Comparison of ENCODE assay signal across 1 cellular context in the genomic region with DNA sequence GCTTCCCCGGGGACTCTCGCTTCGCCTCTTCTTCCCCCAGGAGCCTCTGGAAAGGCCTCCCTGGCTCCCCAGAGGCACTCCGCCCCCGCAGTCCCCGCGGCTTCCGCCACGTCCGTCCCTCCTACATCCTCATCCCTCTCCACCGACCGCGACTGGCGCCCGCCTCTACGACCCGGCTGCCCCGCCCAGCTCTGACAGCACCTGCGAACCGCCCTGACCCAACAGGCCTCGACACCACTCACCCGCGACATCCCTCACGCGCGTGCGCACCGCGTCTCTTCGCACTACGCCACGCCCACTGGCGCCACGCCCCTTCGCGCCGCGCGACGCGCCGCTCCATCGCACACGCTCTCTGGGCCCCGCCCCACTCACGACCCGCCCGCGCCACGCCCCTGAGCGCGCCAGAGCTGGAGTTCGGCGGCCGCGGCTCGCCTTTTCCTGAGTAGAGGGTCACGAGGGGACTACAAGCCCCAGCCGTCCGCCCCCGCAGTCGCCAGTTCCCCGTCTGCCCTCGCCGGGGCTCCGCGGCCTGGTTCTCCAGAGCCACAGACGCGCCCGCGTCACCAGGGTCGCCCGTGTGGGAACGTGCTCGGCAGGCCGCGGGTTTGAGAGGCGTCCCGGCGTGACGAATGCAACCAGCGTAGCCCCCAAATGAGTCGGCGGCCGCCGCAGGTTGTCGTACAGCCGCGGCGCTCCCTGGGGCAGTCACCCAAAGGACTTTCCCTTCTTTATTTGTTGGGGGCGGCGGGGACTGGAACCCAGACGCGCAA.
TF ChIP-seq lines count a peak whose summit lies in the region.

No MANE protein-coding gene starts in this region.

TF ChIP-seq in HepG2, 621 proteins besides CTCF, POLR2A, EP300 and RAD21 (continued from another document and continues in another):
- TF ChIP-seq ZNF101 (CRISPR knock-in tag; IDR thresholded peaks at IDR 0.05; ENCODE audit: borderline replicate concordance, low read depth): peak; percentile 11; the same call in 1 of the 2 replicates
- peak; percentile 85 for TF ChIP-seq ZMYM2 (CRISPR knock-in tag; IDR thresholded peaks at IDR 0.05)
- TF ChIP-seq ZNF546 (CRISPR knock-in tag; conservative IDR thresholded peaks at IDR 0.05): peak; percentile 93; the same call in 1 of the 2 replicates
- TF ChIP-seq ZNF780A (CRISPR knock-in tag; IDR thresholded peaks at IDR 0.05): peak; percentile 97
- 0 out of 2 replicates have a peak, but pooled peaks have one; percentile 75 for TF ChIP-seq ZNF552 (CRISPR knock-in tag; IDR thresholded peaks at IDR 0.05; ENCODE audit: borderline replicate concordance)
- no peak for TF ChIP-seq MAFG (CRISPR knock-in tag; IDR thresholded peaks at IDR 0.05)
- peak; percentile 97 for TF ChIP-seq KLF6 (CRISPR knock-in tag; IDR thresholded peaks at IDR 0.05)
- no peak for TF ChIP-seq TCF7 (IDR thresholded peaks at IDR 0.05; ENCODE audit: low read depth)
- peak; percentile 85 for TF ChIP-seq ERF (CRISPR knock-in tag; IDR thresholded peaks at IDR 0.05)
- TF ChIP-seq, protein P1, sequence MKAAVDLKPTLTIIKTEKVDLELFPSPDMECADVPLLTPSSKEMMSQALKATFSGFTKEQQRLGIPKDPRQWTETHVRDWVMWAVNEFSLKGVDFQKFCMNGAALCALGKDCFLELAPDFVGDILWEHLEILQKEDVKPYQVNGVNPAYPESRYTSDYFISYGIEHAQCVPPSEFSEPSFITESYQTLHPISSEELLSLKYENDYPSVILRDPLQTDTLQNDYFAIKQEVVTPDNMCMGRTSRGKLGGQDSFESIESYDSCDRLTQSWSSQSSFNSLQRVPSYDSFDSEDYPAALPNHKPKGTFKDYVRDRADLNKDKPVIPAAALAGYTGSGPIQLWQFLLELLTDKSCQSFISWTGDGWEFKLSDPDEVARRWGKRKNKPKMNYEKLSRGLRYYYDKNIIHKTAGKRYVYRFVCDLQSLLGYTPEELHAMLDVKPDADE (CRISPR knock-in tag; IDR thresholded peaks at IDR 0.05): peak; percentile 96
- TF ChIP-seq ZNF235 (CRISPR knock-in tag; IDR thresholded peaks at IDR 0.05; ENCODE audit: borderline replicate concordance): peak; percentile 92
- TF ChIP-seq NRL (CRISPR knock-in tag; IDR thresholded peaks at IDR 0.05; ENCODE audit: borderline replicate concordance): peak; percentile 85
- peak; percentile 62 for TF ChIP-seq SRSF4 (IDR thresholded peaks at IDR 0.05; ENCODE audit: low read depth, low read length, poor library complexity, severe bottlenecking)
- TF ChIP-seq, protein P2, sequence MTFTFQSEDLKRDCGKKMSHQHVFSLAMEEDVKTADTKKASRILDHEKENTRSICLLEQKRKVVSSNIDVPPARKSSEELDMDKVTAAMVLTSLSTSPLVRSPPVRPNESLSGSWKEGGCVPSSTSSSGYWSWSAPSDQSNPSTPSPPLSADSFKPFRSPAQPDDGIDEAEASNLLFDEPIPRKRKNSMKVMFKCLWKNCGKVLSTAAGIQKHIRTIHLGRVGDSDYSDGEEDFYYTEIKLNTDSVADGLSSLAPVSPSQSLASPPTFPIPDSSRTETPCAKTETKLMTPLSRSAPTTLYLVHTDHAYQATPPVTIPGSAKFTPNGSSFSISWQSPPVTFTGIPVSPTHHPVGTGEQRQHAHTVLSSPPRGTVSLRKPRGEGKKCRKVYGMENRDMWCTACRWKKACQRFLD (CRISPR knock-in tag; IDR thresholded peaks at IDR 0.05; ENCODE audit: borderline replicate concordance): peak; percentile 95
- TF ChIP-seq ATM (IDR thresholded peaks at IDR 0.05; ENCODE audit: borderline replicate concordance): no peak
- TF ChIP-seq, protein P3, sequence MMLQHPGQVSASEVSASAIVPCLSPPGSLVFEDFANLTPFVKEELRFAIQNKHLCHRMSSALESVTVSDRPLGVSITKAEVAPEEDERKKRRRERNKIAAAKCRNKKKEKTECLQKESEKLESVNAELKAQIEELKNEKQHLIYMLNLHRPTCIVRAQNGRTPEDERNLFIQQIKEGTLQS (CRISPR knock-in tag; IDR thresholded peaks at IDR 0.05): no peak; the same call in 1 of the 2 replicates
- peak; percentile 99 for TF ChIP-seq ZNF879 (CRISPR knock-in tag; IDR thresholded peaks at IDR 0.05)
- TF ChIP-seq AKAP8 (CRISPR knock-in tag; IDR thresholded peaks at IDR 0.05): peak; percentile 80; the same call in 1 of the 2 replicates
- peak; percentile 54; the same call in 1 of the 2 replicates for TF ChIP-seq ZFP36L2 (CRISPR knock-in tag; IDR thresholded peaks at IDR 0.05)
- peak; percentile 39 for TF ChIP-seq FOXO1 (CRISPR knock-in tag; IDR thresholded peaks at IDR 0.05)
- TF ChIP-seq ZNF20 (CRISPR knock-in tag; IDR thresholded peaks at IDR 0.05): no peak; the same call in 1 of the 2 replicates
- TF ChIP-seq ZNF619 (CRISPR knock-in tag; IDR thresholded peaks at IDR 0.05): peak; percentile 86; the same call in 1 of the 2 replicates
- TF ChIP-seq, protein P4, sequence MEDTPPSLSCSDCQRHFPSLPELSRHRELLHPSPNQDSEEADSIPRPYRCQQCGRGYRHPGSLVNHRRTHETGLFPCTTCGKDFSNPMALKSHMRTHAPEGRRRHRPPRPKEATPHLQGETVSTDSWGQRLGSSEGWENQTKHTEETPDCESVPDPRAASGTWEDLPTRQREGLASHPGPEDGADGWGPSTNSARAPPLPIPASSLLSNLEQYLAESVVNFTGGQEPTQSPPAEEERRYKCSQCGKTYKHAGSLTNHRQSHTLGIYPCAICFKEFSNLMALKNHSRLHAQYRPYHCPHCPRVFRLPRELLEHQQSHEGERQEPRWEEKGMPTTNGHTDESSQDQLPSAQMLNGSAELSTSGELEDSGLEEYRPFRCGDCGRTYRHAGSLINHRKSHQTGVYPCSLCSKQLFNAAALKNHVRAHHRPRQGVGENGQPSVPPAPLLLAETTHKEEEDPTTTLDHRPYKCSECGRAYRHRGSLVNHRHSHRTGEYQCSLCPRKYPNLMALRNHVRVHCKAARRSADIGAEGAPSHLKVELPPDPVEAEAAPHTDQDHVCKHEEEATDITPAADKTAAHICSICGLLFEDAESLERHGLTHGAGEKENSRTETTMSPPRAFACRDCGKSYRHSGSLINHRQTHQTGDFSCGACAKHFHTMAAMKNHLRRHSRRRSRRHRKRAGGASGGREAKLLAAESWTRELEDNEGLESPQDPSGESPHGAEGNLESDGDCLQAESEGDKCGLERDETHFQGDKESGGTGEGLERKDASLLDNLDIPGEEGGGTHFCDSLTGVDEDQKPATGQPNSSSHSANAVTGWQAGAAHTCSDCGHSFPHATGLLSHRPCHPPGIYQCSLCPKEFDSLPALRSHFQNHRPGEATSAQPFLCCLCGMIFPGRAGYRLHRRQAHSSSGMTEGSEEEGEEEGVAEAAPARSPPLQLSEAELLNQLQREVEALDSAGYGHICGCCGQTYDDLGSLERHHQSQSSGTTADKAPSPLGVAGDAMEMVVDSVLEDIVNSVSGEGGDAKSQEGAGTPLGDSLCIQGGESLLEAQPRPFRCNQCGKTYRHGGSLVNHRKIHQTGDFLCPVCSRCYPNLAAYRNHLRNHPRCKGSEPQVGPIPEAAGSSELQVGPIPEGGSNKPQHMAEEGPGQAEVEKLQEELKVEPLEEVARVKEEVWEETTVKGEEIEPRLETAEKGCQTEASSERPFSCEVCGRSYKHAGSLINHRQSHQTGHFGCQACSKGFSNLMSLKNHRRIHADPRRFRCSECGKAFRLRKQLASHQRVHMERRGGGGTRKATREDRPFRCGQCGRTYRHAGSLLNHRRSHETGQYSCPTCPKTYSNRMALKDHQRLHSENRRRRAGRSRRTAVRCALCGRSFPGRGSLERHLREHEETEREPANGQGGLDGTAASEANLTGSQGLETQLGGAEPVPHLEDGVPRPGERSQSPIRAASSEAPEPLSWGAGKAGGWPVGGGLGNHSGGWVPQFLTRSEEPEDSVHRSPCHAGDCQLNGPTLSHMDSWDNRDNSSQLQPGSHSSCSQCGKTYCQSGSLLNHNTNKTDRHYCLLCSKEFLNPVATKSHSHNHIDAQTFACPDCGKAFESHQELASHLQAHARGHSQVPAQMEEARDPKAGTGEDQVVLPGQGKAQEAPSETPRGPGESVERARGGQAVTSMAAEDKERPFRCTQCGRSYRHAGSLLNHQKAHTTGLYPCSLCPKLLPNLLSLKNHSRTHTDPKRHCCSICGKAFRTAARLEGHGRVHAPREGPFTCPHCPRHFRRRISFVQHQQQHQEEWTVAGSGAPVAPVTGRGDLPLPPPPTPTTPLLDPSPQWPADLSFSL (CRISPR knock-in tag; IDR thresholded peaks at IDR 0.05): 0 out of 2 replicates have a peak, but pooled peaks have one; percentile 64
- peak; percentile 17; the same call in 1 of the 2 replicates for TF ChIP-seq PPARG (CRISPR knock-in tag; conservative IDR thresholded peaks at IDR 0.05)
- peak; percentile 97 for TF ChIP-seq ZNF451 (CRISPR knock-in tag; IDR thresholded peaks at IDR 0.05)
- peak; percentile 99 for TF ChIP-seq ZNF816 (CRISPR knock-in tag; IDR thresholded peaks at IDR 0.05; ENCODE audit: borderline replicate concordance)
- no peak for TF ChIP-seq ZNF180 (CRISPR knock-in tag; IDR thresholded peaks at IDR 0.05; ENCODE audit: borderline replicate concordance, low read depth)
- TF ChIP-seq, protein P5, sequence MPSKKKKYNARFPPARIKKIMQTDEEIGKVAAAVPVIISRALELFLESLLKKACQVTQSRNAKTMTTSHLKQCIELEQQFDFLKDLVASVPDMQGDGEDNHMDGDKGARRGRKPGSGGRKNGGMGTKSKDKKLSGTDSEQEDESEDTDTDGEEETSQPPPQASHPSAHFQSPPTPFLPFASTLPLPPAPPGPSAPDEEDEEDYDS (CRISPR knock-in tag; IDR thresholded peaks at IDR 0.05): peak; percentile 96
- peak; percentile 98 for TF ChIP-seq YEATS4 (CRISPR knock-in tag; IDR thresholded peaks at IDR 0.05; ENCODE audit: borderline replicate concordance)
- TF ChIP-seq EEA1 (CRISPR knock-in tag; IDR thresholded peaks at IDR 0.05; ENCODE audit: borderline replicate concordance): peak; percentile 98
- TF ChIP-seq MIER3 (CRISPR knock-in tag; IDR thresholded peaks at IDR 0.05; ENCODE audit: borderline replicate concordance): peak; percentile 82
- TF ChIP-seq MIXL1 (CRISPR knock-in tag; IDR thresholded peaks at IDR 0.05): no peak
- TF ChIP-seq RFXAP (CRISPR knock-in tag; IDR thresholded peaks at IDR 0.05; ENCODE audit: borderline replicate concordance): peak; percentile 86; the same call in 1 of the 2 replicates
- no peak; the same call in 1 of the 2 replicates for TF ChIP-seq ZNF136 (CRISPR knock-in tag; IDR thresholded peaks at IDR 0.05; ENCODE audit: low read depth)
- TF ChIP-seq TRIM24 (CRISPR knock-in tag; IDR thresholded peaks at IDR 0.05): no peak
- TF ChIP-seq POGZ (CRISPR knock-in tag; IDR thresholded peaks at IDR 0.05): peak; percentile 86
- TF ChIP-seq SOX5 (CRISPR knock-in tag; IDR thresholded peaks at IDR 0.05; ENCODE audit: borderline replicate concordance): peak; percentile 69; the same call in 1 of the 2 replicates
- TF ChIP-seq, protein P6, sequence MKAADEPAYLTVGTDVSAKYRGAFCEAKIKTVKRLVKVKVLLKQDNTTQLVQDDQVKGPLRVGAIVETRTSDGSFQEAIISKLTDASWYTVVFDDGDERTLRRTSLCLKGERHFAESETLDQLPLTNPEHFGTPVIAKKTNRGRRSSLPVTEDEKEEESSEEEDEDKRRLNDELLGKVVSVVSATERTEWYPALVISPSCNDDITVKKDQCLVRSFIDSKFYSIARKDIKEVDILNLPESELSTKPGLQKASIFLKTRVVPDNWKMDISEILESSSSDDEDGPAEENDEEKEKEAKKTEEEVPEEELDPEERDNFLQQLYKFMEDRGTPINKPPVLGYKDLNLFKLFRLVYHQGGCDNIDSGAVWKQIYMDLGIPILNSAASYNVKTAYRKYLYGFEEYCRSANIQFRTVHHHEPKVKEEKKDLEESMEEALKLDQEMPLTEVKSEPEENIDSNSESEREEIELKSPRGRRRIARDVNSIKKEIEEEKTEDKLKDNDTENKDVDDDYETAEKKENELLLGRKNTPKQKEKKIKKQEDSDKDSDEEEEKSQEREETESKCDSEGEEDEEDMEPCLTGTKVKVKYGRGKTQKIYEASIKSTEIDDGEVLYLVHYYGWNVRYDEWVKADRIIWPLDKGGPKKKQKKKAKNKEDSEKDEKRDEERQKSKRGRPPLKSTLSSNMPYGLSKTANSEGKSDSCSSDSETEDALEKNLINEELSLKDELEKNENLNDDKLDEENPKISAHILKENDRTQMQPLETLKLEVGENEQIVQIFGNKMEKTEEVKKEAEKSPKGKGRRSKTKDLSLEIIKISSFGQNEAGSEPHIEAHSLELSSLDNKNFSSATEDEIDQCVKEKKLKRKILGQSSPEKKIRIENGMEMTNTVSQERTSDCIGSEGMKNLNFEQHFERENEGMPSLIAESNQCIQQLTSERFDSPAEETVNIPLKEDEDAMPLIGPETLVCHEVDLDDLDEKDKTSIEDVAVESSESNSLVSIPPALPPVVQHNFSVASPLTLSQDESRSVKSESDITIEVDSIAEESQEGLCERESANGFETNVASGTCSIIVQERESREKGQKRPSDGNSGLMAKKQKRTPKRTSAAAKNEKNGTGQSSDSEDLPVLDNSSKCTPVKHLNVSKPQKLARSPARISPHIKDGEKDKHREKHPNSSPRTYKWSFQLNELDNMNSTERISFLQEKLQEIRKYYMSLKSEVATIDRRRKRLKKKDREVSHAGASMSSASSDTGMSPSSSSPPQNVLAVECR (CRISPR knock-in tag; IDR thresholded peaks at IDR 0.05; ENCODE audit: borderline replicate concordance): peak; percentile 90
- no peak for TF ChIP-seq RORA (CRISPR knock-in tag; IDR thresholded peaks at IDR 0.05)
- TF ChIP-seq, protein P7, sequence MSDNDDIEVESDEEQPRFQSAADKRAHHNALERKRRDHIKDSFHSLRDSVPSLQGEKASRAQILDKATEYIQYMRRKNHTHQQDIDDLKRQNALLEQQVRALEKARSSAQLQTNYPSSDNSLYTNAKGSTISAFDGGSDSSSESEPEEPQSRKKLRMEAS (IDR thresholded peaks at IDR 0.05): peak; percentile 93
- TF ChIP-seq ZNF839 (CRISPR knock-in tag; IDR thresholded peaks at IDR 0.05; ENCODE audit: borderline replicate concordance): 0 out of 2 replicates have a peak, but pooled peaks have one; percentile 90
- TF ChIP-seq PHF8 (CRISPR knock-in tag; IDR thresholded peaks at IDR 0.05): peak; percentile 98
- TF ChIP-seq KLF16 (CRISPR knock-in tag; IDR thresholded peaks at IDR 0.05): peak; percentile 44 to 98; a peak in 2 of 4 replicates
- TF ChIP-seq ZNF850 (CRISPR knock-in tag; conservative IDR thresholded peaks at IDR 0.05): peak; percentile 97
- TF ChIP-seq, protein P8, sequence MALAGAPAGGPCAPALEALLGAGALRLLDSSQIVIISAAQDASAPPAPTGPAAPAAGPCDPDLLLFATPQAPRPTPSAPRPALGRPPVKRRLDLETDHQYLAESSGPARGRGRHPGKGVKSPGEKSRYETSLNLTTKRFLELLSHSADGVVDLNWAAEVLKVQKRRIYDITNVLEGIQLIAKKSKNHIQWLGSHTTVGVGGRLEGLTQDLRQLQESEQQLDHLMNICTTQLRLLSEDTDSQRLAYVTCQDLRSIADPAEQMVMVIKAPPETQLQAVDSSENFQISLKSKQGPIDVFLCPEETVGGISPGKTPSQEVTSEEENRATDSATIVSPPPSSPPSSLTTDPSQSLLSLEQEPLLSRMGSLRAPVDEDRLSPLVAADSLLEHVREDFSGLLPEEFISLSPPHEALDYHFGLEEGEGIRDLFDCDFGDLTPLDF (CRISPR knock-in tag; IDR thresholded peaks at IDR 0.05): peak; percentile 92
- TF ChIP-seq TBL1XR1 (IDR thresholded peaks at IDR 0.05; ENCODE audit: borderline replicate concordance, low read length, partially characterized antibody): peak; percentile 11
- TF ChIP-seq AGO1 (IDR thresholded peaks at IDR 0.05; ENCODE audit: low read depth, low read length, poor library complexity, severe bottlenecking): peak; percentile 59
- TF ChIP-seq NCOA5 (CRISPR knock-in tag; IDR thresholded peaks at IDR 0.05): no peak
- TF ChIP-seq ZNF547 (CRISPR knock-in tag; IDR thresholded peaks at IDR 0.05): peak; percentile 99
- TF ChIP-seq ZMYM3 (CRISPR knock-in tag; IDR thresholded peaks at IDR 0.05): peak; percentile 51; the same call in 1 of the 2 replicates
- TF ChIP-seq ZNF225 (CRISPR knock-in tag; IDR thresholded peaks at IDR 0.05): peak; percentile 89
